Comparison of ENCODE assay signal across 8 cellular contexts in genomic region chr1:24735619-24736375, GRCh38. TPM values are rescaled to one million over a fixed set of nuclear protein-coding genes. Genes with fewer than 3 reads are reported as not detected.
DNase-seq lines count a peak whose midpoint lies in the region; ATAC-seq and TF ChIP-seq lines count a peak whose summit lies in the region.

No MANE protein-coding gene starts in this region.

- no peaks in the 10 kb centered on the region for H3K27me3 Mint-ChIP-seq in activated T-cell treated with anti-CD3 and anti-CD28 coated beads, Interleukin-2, amount 50 U/mL, for 4 hours (ENCODE audit: low read depth)

- no peaks in the 10 kb centered on the region for H3K9me3 Mint-ChIP-seq in activated T-cell treated with anti-CD3 and anti-CD28 coated beads, Interleukin-2, amount 50 U/mL, for 4 hours

- H3K4me3 ChIP-seq in fibroblast of the aortic adventitia (ENCODE audit: low read depth, low read length), result no peak overlapping the region

- no peak for TF ChIP-seq CTCF in fibroblast of the aortic adventitia (IDR thresholded peaks at IDR 0.05; ENCODE audit: insufficient read depth, low read length)

- peaks cover 6% of the 10 kb centered on the region for H3K4me1 Mint-ChIP-seq in activated T-cell treated with anti-CD3 and anti-CD28 coated beads, Interleukin-2, amount 50 U/mL, for 4 hours (ENCODE audit: low read depth)

- DNase-seq in EH (ENCODE audit: low read depth), result peak; percentile 86
- DNase-seq in OCI-M1 (lab: John Stamatoyannopoulos, UW), result peak; percentile 44
- peak; percentile 64 for DNase-seq in fibroblast of the aortic adventitia (ENCODE audit: low read depth)
- peak; percentile 50 for DNase-seq in retina
- DNase-seq in KG1 (lab: John Stamatoyannopoulos, UW), result no peak
- DNase-seq in activated T-cell treated with anti-CD3 and anti-CD28 coated beads, Interleukin-2, amount 50 U/mL, for 4 hours, result no peak
- no peak for DNase-seq in COLO668 (lab: John Stamatoyannopoulos, UW; ENCODE audit: unreplicated experiment)

- ATAC-seq in HG03095 (IDR thresholded peaks at IDR 0.05; ENCODE audit: unreplicated experiment), result no peak
- ATAC-seq in activated T-cell treated with anti-CD3 and anti-CD28 coated beads, Interleukin-2, amount 50 U/mL, for 4 hours, result no peak

- no peaks in the 10 kb centered on the region for H3K36me3 Mint-ChIP-seq in activated T-cell treated with anti-CD3 and anti-CD28 coated beads, Interleukin-2, amount 50 U/mL, for 4 hours (ENCODE audit: insufficient read depth)

- H3K4me3 Mint-ChIP-seq in activated T-cell treated with anti-CD3 and anti-CD28 coated beads, Interleukin-2, amount 50 U/mL, for 4 hours, result no peak overlapping the region

RNA-seq across cellular contexts. Expression of gene CLIC4, which starts 9.4 kb away (rescaled TPM):
- 571 and 966 TPM in 2 replicates for total RNA-seq in fibroblast of the aortic adventitia (ENCODE audit: low replicate concordance)
- 10 to 100 TPM in 2 of 3 donors, 1 to 10 TPM in 1; 8.5 to 26.0 (median 12.3) TPM for total RNA-seq in activated T-cell treated with anti-CD3 and anti-CD28 coated beads, Interleukin-2, amount 50 U/mL, for 4 hours

Comparison
In these comparisons a context has a peak if more than half of its experiments do, and no peak if none do; other contexts are left out.
1. DNase-seq: peak in EH (single experiment), OCI-M1 (single experiment), fibroblast of the aortic adventitia (single experiment) and retina (single experiment); none in KG1 (single experiment), activated T-cell treated with anti-CD3 and anti-CD28 coated beads, Interleukin-2, amount 50 U/mL, for 4 hours (single experiment) and COLO668 (single experiment).
2. RNA of gene CLIC4, which starts 9.4 kb away (total RNA-seq): 571 to 966 TPM in fibroblast of the aortic adventitia; 8.5 to 26.0 TPM in activated T-cell treated with anti-CD3 and anti-CD28 coated beads, Interleukin-2, amount 50 U/mL, for 4 hours; every median in the first group is over 10 times any median in the second.